ENCODE assay signal across 8 cellular contexts in the genomic region with DNA sequence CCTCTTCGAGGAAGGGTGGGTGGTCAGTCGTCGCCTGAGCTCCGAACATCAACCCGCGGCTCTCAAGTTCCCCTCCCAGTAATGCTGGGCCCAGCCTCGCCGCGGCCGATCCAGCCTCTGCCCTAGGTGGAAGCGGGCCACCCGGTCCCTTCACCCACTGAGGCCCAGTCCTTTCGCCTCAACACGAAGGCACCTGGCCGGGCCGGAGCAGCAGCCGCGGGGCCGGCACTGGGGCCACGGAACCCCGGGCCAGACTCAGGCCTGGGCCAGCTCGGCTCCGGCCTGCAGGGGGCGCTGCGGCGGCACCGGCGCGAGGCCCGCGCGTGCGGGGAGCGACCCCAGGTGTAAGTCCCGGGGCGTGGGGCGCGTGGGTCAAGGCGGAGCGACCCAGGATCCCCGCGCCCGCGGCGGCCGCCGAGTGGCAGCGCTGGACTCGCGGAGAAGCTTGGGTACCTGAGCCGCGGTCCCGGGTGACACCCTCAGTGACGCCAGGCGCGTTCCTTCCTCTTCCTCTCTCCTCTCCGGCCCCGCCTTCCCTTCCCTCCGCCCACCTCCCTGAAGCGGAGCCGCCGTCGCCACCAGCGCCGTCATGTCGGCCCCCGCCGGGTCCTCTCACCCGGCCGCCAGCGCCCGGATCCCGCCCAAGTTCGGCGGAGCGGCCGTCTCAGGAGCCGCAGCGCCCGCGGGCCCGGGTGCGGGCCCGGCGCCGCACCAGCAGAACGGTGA. TPM values are rescaled to one million over a fixed set of nuclear protein-coding genes. Genes with fewer than 3 reads are reported as not detected.
DNase-seq lines count a peak whose midpoint lies in the region; ATAC-seq and TF ChIP-seq lines count a peak whose summit lies in the region.

TSS of gene SEC24B (plus strand) at position 535 of the 726 bp plus-strand sequence. CDS start at position 590, 55 bp downstream.

- DNase-seq in GM12865 (ENCODE audit: low read depth): peak; percentile 93
- DNase-seq in NB4 (ENCODE audit: low read depth): peak; percentile 86
- peak; percentile 82 for DNase-seq in T follicular helper cell (ENCODE audit: low read depth)
- DNase-seq in adipocyte (ENCODE audit: low read depth): peak; percentile 91
- peak; percentile 91 to 93 for DNase-seq in heart right ventricle
- peak; percentile 90 for DNase-seq in prostate gland (ENCODE audit: low spot score)

- peak; percentile 45 for TF ChIP-seq POLR2A in NB4 (IDR thresholded peaks at IDR 0.05; ENCODE audit: extremely low read depth, insufficient read length)
- peak; percentile 84 for TF ChIP-seq POLR2A in prostate gland (IDR thresholded peaks at IDR 0.05)

- H3K4me1 ChIP-seq in adipocyte (ENCODE audit: control insufficient read depth, insufficient read depth, low read length) (peaks cover 41% of the 10 kb centered on the region), heart right ventricle (peaks cover 5 to 52% (median 49%) of the 10 kb centered on the region in 9 donors), prostate gland (replicated peaks) (peaks cover 10% of the 10 kb centered on the region), urinary bladder (ENCODE audit: insufficient read depth) (peaks cover 4% of the 10 kb centered on the region)

- H3K27me3 ChIP-seq in adipocyte (replicated peaks; ENCODE audit: control insufficient read depth, insufficient read depth, low read length) (no peaks in the 10 kb centered on the region), heart right ventricle (no peaks in the 10 kb centered on the region), prostate gland (replicated peaks; ENCODE audit: insufficient read depth) (no peaks in the 10 kb centered on the region)

- peak within 1 kb of the TSS; percentile 89 to 98 (median 95) for H3K27ac ChIP-seq in heart right ventricle
- H3K27ac ChIP-seq in prostate gland: peak within 1 kb of the TSS; percentile 93 to 96
- H3K27ac ChIP-seq in urinary bladder (ENCODE audit: low read depth): peak within 1 kb of the TSS; percentile 99

- WGBS in heart right ventricle, 2 donors: 0% methylated on average over 68 to 87 of the region's 87 CpGs
- under 1% methylated on average over 53 of the region's 87 CpGs for WGBS in prostate gland
- WGBS in urinary bladder: under 1% methylated on average over 86 of the region's 87 CpGs

- peak within 1 kb of the TSS; percentile 94 for H3K9ac ChIP-seq in adipocyte (ENCODE audit: low read length)

- TF ChIP-seq CTCF in GM12865 (IDR thresholded peaks at IDR 0.05; ENCODE audit: insufficient read depth, low read depth, low read length, missing control alignments) (peak; percentile 87), NB4 (IDR thresholded peaks at IDR 0.05; ENCODE audit: low read depth, low read length) (peak; percentile 35), heart right ventricle (IDR thresholded peaks at IDR 0.05) (peak; percentile 73 to 98 (median 90)), prostate gland (IDR thresholded peaks at IDR 0.05) (peak; percentile 77 to 97 (median 94))

- ATAC-seq in HG02571 (IDR thresholded peaks at IDR 0.05; ENCODE audit: unreplicated experiment): peak; percentile 93
- ATAC-seq in heart right ventricle: peak; percentile 96 to 98 (median 96)

- H3K36me3 ChIP-seq in adipocyte (ENCODE audit: control insufficient read depth, insufficient read depth, low read length, severe bottlenecking) (no peaks in the 10 kb centered on the region), heart right ventricle (peaks cover 0 to 10% (median 0%) of the 10 kb centered on the region in 9 donors), prostate gland (no peaks in the 10 kb centered on the region), urinary bladder (ENCODE audit: insufficient read depth) (peaks cover 2% of the 10 kb centered on the region)

- H3K9me3 ChIP-seq in adipocyte (ENCODE audit: control insufficient read depth, low read length): no peaks in the 10 kb centered on the region
- no peaks in the 10 kb centered on the region for H3K9me3 ChIP-seq in heart right ventricle
- no peaks in the 10 kb centered on the region for H3K9me3 ChIP-seq in prostate gland

- H3K4me3 ChIP-seq in GM12865 (ENCODE audit: low read depth, low read length): peak within 1 kb of the TSS; percentile 72
- peak within 1 kb of the TSS; percentile 88 for H3K4me3 ChIP-seq in NB4 (ENCODE audit: low read depth, low read length)
- H3K4me3 ChIP-seq in adipocyte (ENCODE audit: low read length): peak within 1 kb of the TSS; percentile 98
- H3K4me3 ChIP-seq in heart right ventricle: peak within 1 kb of the TSS; percentile 63 to 91 (median 85)
- H3K4me3 ChIP-seq in prostate gland: peak within 1 kb of the TSS; percentile 79 to 87
- peak within 1 kb of the TSS; percentile 92 for H3K4me3 ChIP-seq in urinary bladder (ENCODE audit: low read depth, low read length)

- intact Hi-C loops in heart right ventricle (cut with DNase I) (loop anchor here in 9 of 10 donors (2.0 to 10.0 kb wide), 13 partner anchors 61 to 389 kb away; partner anchors contain the start of genes GAR1 (in 6 of the 9), MCUB (in 4 of the 9) and PLA2G12A (in 1 of the 9)), prostate gland (cut with DNase I) (loop anchor here (5.0 kb wide), 2 partner anchors 269 to 384 kb away; partner anchors contain the start of genes CASP6 and GAR1)

RNA-seq across cellular contexts. Expression of gene SEC24B, which starts in this region (rescaled TPM):
- total RNA-seq in heart right ventricle (10 to 100 TPM; 22.4 to 34.1 (median 29.7) TPM), prostate gland (10 to 100 TPM; 27.6 to 44.1 TPM), urinary bladder (37.8 TPM)
- polyA plus RNA-seq in heart right ventricle (1 to 10 TPM; 7.3 to 7.7 TPM), urinary bladder (19.8 TPM)

Comparison
In these comparisons a context has a peak if more than half of its experiments do, and no peak if none do; other contexts are left out.
1. Peak in every context shown above with its lines: DNase-seq, ATAC-seq, H3K4me3 ChIP-seq and H3K27ac ChIP-seq.
2. CTCF ChIP-seq: peak in every context shown above with its lines; median percentile 94 in prostate gland; 90 in heart right ventricle; 87 in GM12865; 35 in NB4.